ENCODE assay signal across 7 cellular contexts in genomic region chr2:42132966-42133641, GRCh38. TPM values are rescaled to one million over a fixed set of nuclear protein-coding genes. Genes with fewer than 3 reads are reported as not detected.
A peak's percentile ranks its signal among the peaks of the same experiment; 100 is the strongest.
DNase-seq lines count a peak whose midpoint lies in the region; ATAC-seq, FAIRE-seq and TF ChIP-seq lines count a peak whose summit lies in the region.

No MANE protein-coding gene starts in this region.

- H3K9ac ChIP-seq in keratinocyte (ENCODE audit: control insufficient read depth, extremely low read depth, insufficient read depth, low read length): peak overlapping the region; percentile 28

- peaks cover 38% of the 10 kb centered on the region for H3K4me1 ChIP-seq in keratinocyte (ENCODE audit: control insufficient read depth, extremely low read depth, insufficient read depth, low read length)

- no peaks in the 10 kb centered on the region for H4K20me1 ChIP-seq in keratinocyte (ENCODE audit: control insufficient read depth, extremely low read depth, insufficient read depth, low read length)

- H3K27me3 ChIP-seq in WERI-Rb-1 (ENCODE audit: insufficient read depth, low read depth, severe bottlenecking) (no peaks in the 10 kb centered on the region), keratinocyte (ENCODE audit: control insufficient read depth, extremely low read depth, insufficient read depth, low read length) (no peaks in the 10 kb centered on the region)

- peak; percentile 76 for FAIRE-seq in keratinocyte (lab: Jason Lieb, UNC)

- H3K27ac ChIP-seq in WERI-Rb-1 (peak overlapping the region; percentile 89), keratinocyte (ENCODE audit: control insufficient read depth, insufficient read depth, low read length) (peak overlapping the region; percentile 73)

- peak overlapping the region; percentile 88 for H2AFZ ChIP-seq in keratinocyte (ENCODE audit: control insufficient read depth, low read length)

- in situ Hi-C loops in T47D (cut with HindIII; ENCODE audit: low pct_unique_long_range_greater_than_20kb, low sequenced_read_pairs): no loop called here

- H3K79me2 ChIP-seq in keratinocyte (ENCODE audit: control insufficient read depth, insufficient read depth, low read length): no peaks in the 10 kb centered on the region

- H3K9me1 ChIP-seq in keratinocyte (ENCODE audit: control insufficient read depth, extremely low read depth, insufficient read depth, low read length): no peaks in the 10 kb centered on the region

- TF ChIP-seq CTCF in WERI-Rb-1 (IDR thresholded peaks at IDR 0.05; ENCODE audit: low read depth, low read length) (no peak), keratinocyte (optimal IDR thresholded peaks at IDR 0.05 in 1 of 3, IDR thresholded peaks at IDR 0.05 in 1 of 3, conservative IDR thresholded peaks at IDR 0.05 in 1 of 3; ENCODE audit: extremely low read depth in 1 of 3, insufficient read depth in 2 of 3, low read length in 3 of 3) (no peak)

- H3K4me3 ChIP-seq in WERI-Rb-1 (ENCODE audit: low read depth, low read length) (peak overlapping the region; percentile 54), keratinocyte (ENCODE audit: control insufficient read depth in 2 of 3, extremely low read depth in 1 of 3, insufficient read depth in 2 of 3, low read depth in 1 of 3, low read length in 3 of 3) (peak overlapping the region in 1 of 3 experiments; percentile 30)

- DNase-seq in NCI-H2081 (lab: John Stamatoyannopoulos, UW) (peak; percentile 78 to 92), WERI-Rb-1 (peak; percentile 97), T47D (ENCODE audit: low read depth in 1 of 2, low spot score in 1 of 2) (peak; percentile 24 to 77), keratinocyte (ENCODE audit: low read depth, low spot score) (no peak)
- DNase-seq in stimulated activated CD4-positive, alpha-beta T cell treated with anti-CD3 and anti-CD28 coated beads, Interleukin-12 subunit alpha, Interleukin-12 subunit beta, amount 100 ng/mL, for 48 hours (ENCODE audit: low read depth in 2 of 3, low spot score in 1 of 3): peak; percentile 75 to 83 (median 79)

- H3K4me2 ChIP-seq in keratinocyte (ENCODE audit: control insufficient read depth, extremely low read depth, insufficient read depth, low read depth, low read length): peak overlapping the region; percentile 62

- H3K9me3 ChIP-seq in WERI-Rb-1 (ENCODE audit: severe bottlenecking) (no peaks in the 10 kb centered on the region), keratinocyte (ENCODE audit: control insufficient read depth, low read depth, low read length) (no peaks in the 10 kb centered on the region)

- dilution Hi-C loops in keratinocyte (cut with MboI; ENCODE audit: extremely low pct_ligation_motif_present, low sequenced_read_pairs): no loop called here

- H3K36me3 ChIP-seq in WERI-Rb-1 (no peaks in the 10 kb centered on the region), keratinocyte (ENCODE audit: control insufficient read depth in 2 of 2, extremely low read depth in 1 of 2, insufficient read depth in 2 of 2, low read length in 2 of 2) (no peaks in the 10 kb centered on the region)

- ATAC-seq in GM18511 (IDR thresholded peaks at IDR 0.05; ENCODE audit: unreplicated experiment) (peak; percentile 89), HG02938 (IDR thresholded peaks at IDR 0.05; ENCODE audit: unreplicated experiment) (peak; percentile 80)

RNA-seq across cellular contexts. Expression of gene EML4, which starts 36.0 kb away (rescaled TPM):
- polyA plus RNA-seq in keratinocyte: 23.6 to 36.4 TPM (median 30.2 TPM) in 3 replicates
- 19.6 TPM for polyA plus RNA-seq in keratinocyte (2011; ENCODE audit: low read depth)
- 15.2 and 25.0 TPM in 2 replicates for polyA plus RNA-seq in keratinocyte (2011; cell fraction: cytosol; rRNA removed)
- polyA plus RNA-seq in keratinocyte (2011; cell fraction: nucleus; rRNA removed): 29.7 and 37.8 TPM in 2 replicates
- 10.5 and 21.2 TPM in 2 replicates for polyA plus RNA-seq in keratinocyte (2012; ENCODE audit: low replicate concordance)
- polyA minus RNA-seq in keratinocyte: 23.4 to 66.9 TPM (median 41.5 TPM) in 3 replicates
- 22.6 TPM for polyA minus RNA-seq in keratinocyte (2011; cell fraction: cytosol; rRNA and poly(A)+ RNA removed)
- 28.4 and 65.1 TPM in 2 replicates for polyA minus RNA-seq in keratinocyte (2011; cell fraction: nucleus; rRNA and poly(A)+ RNA removed)
